ENCODE assay signal across 22 cellular contexts in genomic region chr11:79200398-79201070, GRCh38.
"Had no signal": no experiment of that assay in that cellular context is flagged by ENCODE, and none has a peak within 500 bp of the region (broad histone marks: within the 10 kb centered on the region; RNA-seq: fewer than 3 reads in every experiment).

No MANE protein-coding gene starts in this region.

- H3K4me2 ChIP-seq: hepatocyte had no signal

- H3K27me3 ChIP-seq: brain microvascular endothelial cell, gastroesophageal sphincter, hepatocyte, ovary, thyroid gland, uterus had no signal

- H2AFZ ChIP-seq: hepatocyte had no signal

- H3K27me3 Mint-ChIP-seq: activated naive CD8-positive, alpha-beta T cell; effector memory CD8-positive, alpha-beta T cell had no signal

- ATAC-seq: activated T-cell treated with anti-CD3 and anti-CD28 coated beads, Interleukin-2, amount 50 U/mL, for 72 hours; effector memory CD8-positive, alpha-beta T cell; gastroesophageal sphincter; lower lobe of right lung; stimulated activated effector memory CD8-positive, alpha-beta T cell treated with anti-CD3 and anti-CD28 coated beads, Interleukin-12 subunit alpha, Interleukin-12 subunit beta, amount 100 ng/mL, for 72 hours; WTC11 had no signal

- H3K4me3 ChIP-seq: gastroesophageal sphincter, hepatocyte, lower lobe of right lung, ovary, thyroid gland, uterus had no signal

- H3K4me1 Mint-ChIP-seq: neural crest cell; stimulated activated effector memory CD8-positive, alpha-beta T cell treated with anti-CD3 and anti-CD28 coated beads, Interleukin-12 subunit alpha, Interleukin-12 subunit beta, amount 100 ng/mL, for 72 hours; WTC11 had no signal

- H3K27ac Mint-ChIP-seq: activated naive CD8-positive, alpha-beta T cell; activated T-cell treated with anti-CD3 and anti-CD28 coated beads, Interleukin-2, amount 50 U/mL, for 72 hours; effector memory CD8-positive, alpha-beta T cell; stimulated activated effector memory CD8-positive, alpha-beta T cell treated with anti-CD3 and anti-CD28 coated beads, Interleukin-12 subunit alpha, Interleukin-12 subunit beta, amount 100 ng/mL, for 72 hours; WTC11 had no signal

- H3K4me1 ChIP-seq: gastroesophageal sphincter, lower lobe of right lung, uterus had no signal

- H3K4me3 Mint-ChIP-seq: activated naive CD8-positive, alpha-beta T cell; activated T-cell treated with anti-CD3 and anti-CD28 coated beads, Interleukin-2, amount 50 U/mL, for 72 hours; effector memory CD8-positive, alpha-beta T cell; neural crest cell; stimulated activated effector memory CD8-positive, alpha-beta T cell treated with anti-CD3 and anti-CD28 coated beads, Interleukin-12 subunit alpha, Interleukin-12 subunit beta, amount 100 ng/mL, for 72 hours; WTC11 had no signal

- H3K79me2 ChIP-seq: hepatocyte had no signal

- DNase-seq: activated CD4-positive, alpha-beta T cell treated with anti-CD3 and anti-CD28 coated beads for 4 hours; activated CD8-positive, alpha-beta memory T cell treated with anti-CD3 and anti-CD28 coated beads, Interleukin-2, amount 50 U/mL, for 48 hours; activated gamma-delta T cell treated with Interleukin-2 at 50 U/mL for 16 hours; activated T-cell treated with anti-CD3 and anti-CD28 coated beads, Interleukin-2, amount 50 U/mL, for 72 hours; brain microvascular endothelial cell; dermis blood vessel endothelial cell; effector memory CD8-positive, alpha-beta T cell; kidney glomerular epithelial cell; lower lobe of right lung; ovary; stimulated activated CD4-positive, alpha-beta T cell treated with anti-CD3 and anti-CD28 coated beads, Interleukin-12 subunit alpha, Interleukin-12 subunit beta, amount 100 ng/mL, for 4 hours; stimulated activated CD4-positive, alpha-beta T cell treated with anti-CD3 and anti-CD28 coated beads, Interleukin-2, amount 100 ng/mL, for 24 hours; T-helper 2 cell; thyroid gland; uterus had no signal

- H3K27ac ChIP-seq: brain microvascular endothelial cell, epithelial cell of prostate, gastroesophageal sphincter, hepatocyte, lower lobe of right lung, ovary, thyroid gland, uterus had no signal

- H3K9me3 ChIP-seq: lower lobe of right lung, ovary, thyroid gland, uterus had no signal

- H3K36me3 ChIP-seq: brain microvascular endothelial cell, gastroesophageal sphincter, lower lobe of right lung, ovary, thyroid gland, uterus had no signal

- H3K36me3 Mint-ChIP-seq: activated naive CD8-positive, alpha-beta T cell; stimulated activated effector memory CD8-positive, alpha-beta T cell treated with anti-CD3 and anti-CD28 coated beads, Interleukin-12 subunit alpha, Interleukin-12 subunit beta, amount 100 ng/mL, for 72 hours; WTC11 had no signal

- H3K9me3 Mint-ChIP-seq: neural crest cell; stimulated activated effector memory CD8-positive, alpha-beta T cell treated with anti-CD3 and anti-CD28 coated beads, Interleukin-12 subunit alpha, Interleukin-12 subunit beta, amount 100 ng/mL, for 72 hours had no signal
